ENCODE assay signal across 13 cellular contexts in genomic region chr11:62577046-62577708, GRCh38. TPM values are rescaled to one million over a fixed set of nuclear protein-coding genes. Genes with fewer than 3 reads are reported as not detected.
DNase-seq lines count a peak whose midpoint lies in the region; ATAC-seq, FAIRE-seq and TF ChIP-seq lines count a peak whose summit lies in the region.
"Had no signal": no experiment of that assay in that cellular context is flagged by ENCODE, and none has a peak within 500 bp of the region (broad histone marks: within the 10 kb centered on the region; RNA-seq: fewer than 3 reads in every experiment).

No MANE protein-coding gene starts in this region.

- no peak overlapping the region for H3K9ac ChIP-seq in HepG2 (ENCODE audit: insufficient read depth, low read depth, low read length)
- peak overlapping the region in 2 of 3 donors; percentile 10 to 54 for H3K9ac ChIP-seq in skeletal muscle tissue (ENCODE audit: low read depth in 1 of 3, low read length in 3 of 3)
- H3K9ac ChIP-seq in MM.1S (ENCODE audit: low read length), result no peak overlapping the region

- WGBS in HepG2 (ENCODE audit: low lambda C conversion rate), result 96% methylated on average over 12 of the region's 12 CpGs

- H4K20me1 ChIP-seq in HepG2 (ENCODE audit: insufficient read depth, low read length), result 0 out of 2 replicates have a peak, but pooled peaks cover 3% of the 10 kb centered on the region
- H4K20me1 ChIP-seq in MM.1S (ENCODE audit: insufficient read depth, low read length), result no peaks in the 10 kb centered on the region

- no peaks in the 10 kb centered on the region for H3K27me3 ChIP-seq in CD4-positive, CD25-positive, alpha-beta regulatory T cell (ENCODE audit: control insufficient read depth, insufficient read depth, low read length)
- H3K27me3 ChIP-seq in ascending aorta, result no peaks in the 10 kb centered on the region
- no peaks in the 10 kb centered on the region; a peak in 1 of 5 replicates for H3K27me3 ChIP-seq in HepG2 (ENCODE audit: control insufficient read depth in 1 of 2, insufficient read depth in 2 of 2, low read length in 2 of 2)
- H3K27me3 ChIP-seq in skeletal muscle tissue (ENCODE audit: control insufficient read depth in 3 of 3, insufficient read depth in 3 of 3, low read length in 3 of 3), result no peaks in the 10 kb centered on the region
- no peaks in the 10 kb centered on the region for H3K27me3 ChIP-seq in MM.1S (replicated peaks; ENCODE audit: insufficient read depth, low read length)

- in situ Hi-C loops in HepG2 (cut with HindIII; ENCODE audit: extremely low pct_ligation_motif_present, low pct_unique_long_range_greater_than_20kb), result no loop called here

- no peaks in the 10 kb centered on the region for H3K9me3 ChIP-seq in CD4-positive, CD25-positive, alpha-beta regulatory T cell (ENCODE audit: control insufficient read depth in 2 of 2, low read length in 2 of 2)
- H3K9me3 ChIP-seq in ascending aorta, result no peaks in the 10 kb centered on the region
- H3K9me3 ChIP-seq in HepG2 (ENCODE audit: low read length), result no peaks in the 10 kb centered on the region
- H3K9me3 ChIP-seq in skeletal muscle tissue (ENCODE audit: control insufficient read depth in 3 of 3, low read length in 3 of 3), result no peaks in the 10 kb centered on the region
- no peaks in the 10 kb centered on the region for H3K9me3 ChIP-seq in MM.1S (replicated peaks; ENCODE audit: insufficient read depth, low read length)
- H3K9me3 ChIP-seq: mucosa of descending colon had no signal

- POLR2A ChIA-PET in HepG2 (lab: Yijun Ruan, JAX), result interaction anchor here (1.2 to 2.0 kb wide), 2 partner anchors 13 to 14 kb away, joined by 3 to 5 read pairs; partner anchors contain the start of gene TUT1

- H3K79me2 ChIP-seq in HepG2 (ENCODE audit: insufficient read depth, low read length) (peaks cover 35% of the 10 kb centered on the region), MM.1S (ENCODE audit: low read length) (peaks cover 21% of the 10 kb centered on the region)

- H3K4me1 Mint-ChIP-seq in CD4-positive, CD25-positive, alpha-beta regulatory T cell, result peaks cover 2 to 36% (median 17%) of the 10 kb centered on the region in 4 donors

- H3K27ac Mint-ChIP-seq in CD4-positive, CD25-positive, alpha-beta regulatory T cell, result peak overlapping the region; percentile 57 to 94 (median 71)
- H3K27ac Mint-ChIP-seq: activated CD8-positive, alpha-beta memory T cell treated with anti-CD3 and anti-CD28 coated beads, Interleukin-2, amount 10 ng/mL, durations not matched to agents 7 days and 5 days; endodermal cell had no signal

- no peak for DNase-seq in CD4-positive, CD25-positive, alpha-beta regulatory T cell
- no peak for DNase-seq in ascending aorta (ENCODE audit: low spot score in 2 of 2)
- no peak for DNase-seq in HepG2 (ENCODE audit: low spot score)
- no peak for DNase-seq in NCI-H82 (lab: John Stamatoyannopoulos, UW)
- no peak for DNase-seq in left colon
- DNase-seq in MM.1S, result no peak
- no peak for DNase-seq in NCI-H1694 treated with DMSO at 0.1 percent for 48 hours (lab: John Stamatoyannopoulos, UW)
- DNase-seq: activated CD8-positive, alpha-beta memory T cell treated with anti-CD3 and anti-CD28 coated beads, Interleukin-2, amount 10 ng/mL, durations not matched to agents 7 days and 5 days; endodermal cell; hippocampal formation had no signal

- peaks cover 39% of the 10 kb centered on the region for H3K36me3 ChIP-seq in CD4-positive, CD25-positive, alpha-beta regulatory T cell (ENCODE audit: control insufficient read depth, insufficient read depth, low read length)
- H3K36me3 ChIP-seq in ascending aorta (peaks cover 23 to 49% of the 10 kb centered on the region in 2 donors), HepG2 (replicated peaks in 1 of 2; ENCODE audit: control insufficient read depth in 1 of 2, insufficient read depth in 2 of 2, low read length in 2 of 2) (peaks cover 12 to 41% of the 10 kb centered on the region in 2 experiments), skeletal muscle tissue (ENCODE audit: control insufficient read depth in 3 of 3, insufficient read depth in 3 of 3, low read length in 3 of 3) (peaks cover 26 to 38% (median 29%) of the 10 kb centered on the region in 3 donors), MM.1S (replicated peaks; ENCODE audit: insufficient read depth, low read length) (no peaks in the 10 kb centered on the region; the same call in 1 of the 2 replicates)

- CTCF ChIA-PET in HepG2 (lab: Yijun Ruan, JAX; ENCODE audit: low intra/inter-chr PET ratio, low total read pairs), result no interaction called here

- intact Hi-C loops in ascending aorta (cut with DNase I) (no loop called here), HepG2 (cut with micrococcal nuclease; ENCODE audit: unreplicated experiment) (no loop called here), left colon (cut with DNase I, micrococcal nuclease) (no loop called here)

- TF ChIP-seq POLR2A in HepG2 (IDR thresholded peaks at IDR 0.05; ENCODE audit: insufficient read depth in 1 of 2, low read depth in 2 of 2, low read length in 2 of 2), result no peak

- no peaks in the 10 kb centered on the region for H3K9me3 Mint-ChIP-seq in CD4-positive, CD25-positive, alpha-beta regulatory T cell
- H3K9me3 Mint-ChIP-seq: CD8-positive, alpha-beta memory T cell; endodermal cell had no signal

- peaks cover 22% of the 10 kb centered on the region for H3K4me1 ChIP-seq in CD4-positive, CD25-positive, alpha-beta regulatory T cell (ENCODE audit: control insufficient read depth, insufficient read depth, low read length, poor library complexity, severe bottlenecking)
- H3K4me1 ChIP-seq in ascending aorta (peaks cover 10 to 15% of the 10 kb centered on the region in 2 donors), HepG2 (ENCODE audit: insufficient read depth, low read length) (peaks cover 29% of the 10 kb centered on the region), skeletal muscle tissue (ENCODE audit: control insufficient read depth in 3 of 3, insufficient read depth in 3 of 3, low read length in 3 of 3) (peaks cover 39 to 46% (median 46%) of the 10 kb centered on the region in 3 donors), MM.1S (ENCODE audit: low read length) (peaks cover 12% of the 10 kb centered on the region)

- TF ChIP-seq EP300 in HepG2 (IDR thresholded peaks at IDR 0.05; ENCODE audit: low read depth in 2 of 2, low read length in 2 of 2) (no peak), HepG2 (CRISPR knock-in tag; IDR thresholded peaks at IDR 0.05; ENCODE audit: borderline replicate concordance) (no peak)

- peaks cover 22% of the 10 kb centered on the region for H3K36me3 Mint-ChIP-seq in CD4-positive, CD25-positive, alpha-beta regulatory T cell

- H3K4me2 ChIP-seq in HepG2 (ENCODE audit: low read depth, low read length) (no peak overlapping the region), MM.1S (ENCODE audit: low read depth, low read length) (no peak overlapping the region)

- H2AFZ ChIP-seq in HepG2 (ENCODE audit: low read length) (no peak overlapping the region), MM.1S (ENCODE audit: low read length) (no peak overlapping the region)

- H3K9me2 ChIP-seq in MM.1S (replicated peaks; ENCODE audit: insufficient read depth, low read length), result no peaks in the 10 kb centered on the region

- no peak overlapping the region for H3K4me3 ChIP-seq in CD4-positive, CD25-positive, alpha-beta regulatory T cell (ENCODE audit: low read depth, low read length)
- H3K4me3 ChIP-seq in ascending aorta (no peak overlapping the region), HepG2 (replicated peaks in 1 of 3; ENCODE audit: insufficient read depth in 1 of 3, low read depth in 2 of 3, low read length in 3 of 3) (no peak overlapping the region), skeletal muscle tissue (ENCODE audit: low read length in 3 of 3) (no peak overlapping the region), MM.1S (ENCODE audit: low read length) (no peak overlapping the region)
- H3K4me3 ChIP-seq: mucosa of descending colon had no signal

- no peak overlapping the region for H3K27ac ChIP-seq in CD4-positive, CD25-positive, alpha-beta regulatory T cell (ENCODE audit: insufficient read depth, low read length, poor library complexity, severe bottlenecking)
- H3K27ac ChIP-seq in ascending aorta (peak overlapping the region; percentile 89), HepG2 (ENCODE audit: extremely low read length, insufficient read depth, low read length) (no peak overlapping the region), skeletal muscle tissue (ENCODE audit: low read depth, low read length) (peak overlapping the region; percentile 89), MM.1S (ENCODE audit: low read length) (no peak overlapping the region)

- TF ChIP-seq CTCF in ascending aorta (IDR thresholded peaks at IDR 0.05), result no peak
- TF ChIP-seq CTCF in HepG2 (CRISPR knock-in tag; IDR thresholded peaks at IDR 0.05), result no peak
- no peak for TF ChIP-seq CTCF in MM.1S (IDR thresholded peaks at IDR 0.05; ENCODE audit: low read length)

- no peak for TF ChIP-seq RAD21 in HepG2 (CRISPR knock-in tag; IDR thresholded peaks at IDR 0.05)

- no peaks in the 10 kb centered on the region for H3K27me3 Mint-ChIP-seq in CD4-positive, CD25-positive, alpha-beta regulatory T cell
- H3K27me3 Mint-ChIP-seq: activated CD8-positive, alpha-beta memory T cell treated with anti-CD3 and anti-CD28 coated beads, Interleukin-2, amount 10 ng/mL, durations not matched to agents 7 days and 5 days; CD8-positive, alpha-beta memory T cell had no signal

- H3F3A ChIP-seq in MM.1S (ENCODE audit: insufficient read depth, low read length), result peaks cover 5% of the 10 kb centered on the region; the same call in 1 of the 2 replicates

- no peak for FAIRE-seq in HepG2 (lab: Jason Lieb, UNC)

- peak overlapping the region in 2 of 4 donors; percentile 3 to 57 for H3K4me3 Mint-ChIP-seq in CD4-positive, CD25-positive, alpha-beta regulatory T cell
- H3K4me3 Mint-ChIP-seq: activated CD8-positive, alpha-beta memory T cell treated with anti-CD3 and anti-CD28 coated beads, Interleukin-2, amount 10 ng/mL, durations not matched to agents 7 days and 5 days; endodermal cell had no signal

- BruUV-seq in HepG2 (replicated peaks; lab: Mats Ljungman, UMichigan), result no TSS peak

- no peak for ATAC-seq in CD4-positive, CD25-positive, alpha-beta regulatory T cell (ENCODE audit: low read depth in 2 of 2)
- ATAC-seq in HepG2, result no peak
- no peak for ATAC-seq in left colon
- ATAC-seq: activated CD8-positive, alpha-beta memory T cell treated with anti-CD3 and anti-CD28 coated beads, Interleukin-2, amount 10 ng/mL, durations not matched to agents 7 days and 5 days; mucosa of descending colon had no signal

RNA-seq across cellular contexts. Expression of gene EEF1G, which starts 3.5 kb away (rescaled TPM):
- total RNA-seq in CD4-positive, CD25-positive, alpha-beta regulatory T cell, result 1,198 TPM
- polyA plus RNA-seq in CD4-positive, CD25-positive, alpha-beta regulatory T cell, result 1,000 to 10,000 TPM in 3 of 4 donors, 100 to 1,000 TPM in 1; 775 to 1,680 (median 1,413) TPM
- total RNA-seq in ascending aorta (1,083 TPM), HepG2 (2016; rRNA removed; fragmentation: Illumina TruSeq; extraction: Trizol) (1,787 and 2,092 TPM in 2 replicates), skeletal muscle tissue (2,520 TPM), left colon (1,000 to 10,000 TPM; 1,192 to 1,207 TPM)
- total RNA-seq in HepG2 (2016; cell fraction: cytosol; rRNA removed; fragmentation: Illumina TruSeq; extraction: Trizol; ENCODE audit: low read depth), result 2,019 and 2,497 TPM in 2 replicates
- 1,856 and 2,038 TPM in 2 replicates for total RNA-seq in HepG2 (2016; cell fraction: insoluble cytoplasmic fraction; rRNA removed; fragmentation: Illumina TruSeq; extraction: Trizol)
- total RNA-seq in HepG2 (2016; cell fraction: membrane; rRNA removed; fragmentation: Illumina TruSeq; extraction: Trizol), result 4,333 and 4,899 TPM in 2 replicates
- total RNA-seq in HepG2 (2016; cell fraction: nucleus; rRNA removed; fragmentation: Illumina TruSeq; extraction: Trizol), result 776 and 846 TPM in 2 replicates
- 1,819 and 2,144 TPM in 2 replicates for polyA plus RNA-seq in HepG2 (2011; rRNA removed)
- 2,392 and 2,528 TPM in 2 replicates for polyA plus RNA-seq in HepG2 (2011; cell fraction: cytosol; rRNA removed)
- polyA plus RNA-seq in HepG2 (2011; cell fraction: nucleus; rRNA removed), result 525 and 588 TPM in 2 replicates
- polyA plus RNA-seq in HepG2 (2012), result 1,720 and 1,805 TPM in 2 replicates
- polyA plus RNA-seq in HepG2 (2016; cell fraction: cytosol; fragmentation: Illumina TruSeq; extraction: Trizol; ENCODE audit: low read depth), result 2,631 and 2,980 TPM in 2 replicates
- 2,163 and 2,164 TPM in 2 replicates for polyA plus RNA-seq in HepG2 (2016; cell fraction: insoluble cytoplasmic fraction; fragmentation: Illumina TruSeq; extraction: Trizol; ENCODE audit: low read depth)
- polyA plus RNA-seq in HepG2 (2016; cell fraction: membrane; fragmentation: Illumina TruSeq; extraction: Trizol; ENCODE audit: low read depth), result 4,391 and 4,816 TPM in 2 replicates
- polyA plus RNA-seq in HepG2 (2016; cell fraction: nucleus; fragmentation: Illumina TruSeq; extraction: Trizol; ENCODE audit: insufficient read depth, low read depth), result 1,221 and 1,290 TPM in 2 replicates
- polyA minus RNA-seq in HepG2 (2011; rRNA and poly(A)+ RNA removed; ENCODE audit: low replicate concordance), result 1,467 and 2,851 TPM in 2 replicates
- polyA minus RNA-seq in HepG2 (2011; cell fraction: cytosol; rRNA and poly(A)+ RNA removed), result 835 and 903 TPM in 2 replicates
- polyA minus RNA-seq in HepG2 (2011; cell fraction: nucleus; rRNA and poly(A)+ RNA removed), result 177 and 251 TPM in 2 replicates

RNA-seq across cellular contexts. Expression of gene TUT1, which starts 14.1 kb away (rescaled TPM):
- 22.0 TPM for total RNA-seq in CD4-positive, CD25-positive, alpha-beta regulatory T cell
- polyA plus RNA-seq in CD4-positive, CD25-positive, alpha-beta regulatory T cell, result 10 to 100 TPM in 3 of 4 donors, 1 to 10 TPM in 1; 6.5 to 11.9 (median 10.9) TPM
- 18.4 TPM for total RNA-seq in ascending aorta
- 8.5 and 9.7 TPM in 2 replicates for total RNA-seq in HepG2 (2016; rRNA removed; fragmentation: Illumina TruSeq; extraction: Trizol)
- 2.2 and 4.6 TPM in 2 replicates for total RNA-seq in HepG2 (2016; cell fraction: cytosol; rRNA removed; fragmentation: Illumina TruSeq; extraction: Trizol; ENCODE audit: low read depth)
- total RNA-seq in HepG2 (2016; cell fraction: insoluble cytoplasmic fraction; rRNA removed; fragmentation: Illumina TruSeq; extraction: Trizol), result 6.9 and 10.1 TPM in 2 replicates
- total RNA-seq in HepG2 (2016; cell fraction: membrane; rRNA removed; fragmentation: Illumina TruSeq; extraction: Trizol), result 3.7 and 6.0 TPM in 2 replicates
- 8.1 and 9.3 TPM in 2 replicates for total RNA-seq in HepG2 (2016; cell fraction: nucleus; rRNA removed; fragmentation: Illumina TruSeq; extraction: Trizol)
- polyA plus RNA-seq in HepG2 (2011; rRNA removed), result 14.3 and 17.5 TPM in 2 replicates
- polyA plus RNA-seq in HepG2 (2011; cell fraction: cytosol; rRNA removed), result 6.3 and 8.4 TPM in 2 replicates
- 43.5 and 52.1 TPM in 2 replicates for polyA plus RNA-seq in HepG2 (2011; cell fraction: nucleus; rRNA removed)
- polyA plus RNA-seq in HepG2 (2012), result 13.1 and 14.1 TPM in 2 replicates
- 2.4 and 2.7 TPM in 2 replicates for polyA plus RNA-seq in HepG2 (2016; cell fraction: cytosol; fragmentation: Illumina TruSeq; extraction: Trizol; ENCODE audit: low read depth)
- polyA plus RNA-seq in HepG2 (2016; cell fraction: insoluble cytoplasmic fraction; fragmentation: Illumina TruSeq; extraction: Trizol; ENCODE audit: low read depth), result 7.0 and 9.3 TPM in 2 replicates
- polyA plus RNA-seq in HepG2 (2016; cell fraction: membrane; fragmentation: Illumina TruSeq; extraction: Trizol; ENCODE audit: low read depth), result 3.7 and 4.0 TPM in 2 replicates
- polyA plus RNA-seq in HepG2 (2016; cell fraction: nucleus; fragmentation: Illumina TruSeq; extraction: Trizol; ENCODE audit: insufficient read depth, low read depth), result 25.7 TPM in 2 replicates
- polyA minus RNA-seq in HepG2 (2011; rRNA and poly(A)+ RNA removed; ENCODE audit: low replicate concordance), result 12.6 and 15.7 TPM in 2 replicates
- 4.7 and 8.8 TPM in 2 replicates for polyA minus RNA-seq in HepG2 (2011; cell fraction: cytosol; rRNA and poly(A)+ RNA removed)
- polyA minus RNA-seq in HepG2 (2011; cell fraction: nucleus; rRNA and poly(A)+ RNA removed), result 3.9 and 9.4 TPM in 2 replicates
- total RNA-seq in skeletal muscle tissue, result 4.2 TPM
- 10 to 100 TPM; 14.0 to 14.7 TPM for total RNA-seq in left colon

RNA-seq across cellular contexts. Expression of gene MTA2, which starts 24.5 kb away (rescaled TPM):
- total RNA-seq in CD4-positive, CD25-positive, alpha-beta regulatory T cell, result 172 TPM
- 10 to 100 TPM; 30.3 to 38.6 (median 33.9) TPM for polyA plus RNA-seq in CD4-positive, CD25-positive, alpha-beta regulatory T cell
- 79.2 TPM for total RNA-seq in ascending aorta
- total RNA-seq in HepG2 (2016; rRNA removed; fragmentation: Illumina TruSeq; extraction: Trizol), result 58.1 and 70.0 TPM in 2 replicates
- total RNA-seq in HepG2 (2016; cell fraction: cytosol; rRNA removed; fragmentation: Illumina TruSeq; extraction: Trizol; ENCODE audit: low read depth), result 7.1 and 9.5 TPM in 2 replicates
- 50.7 and 71.8 TPM in 2 replicates for total RNA-seq in HepG2 (2016; cell fraction: insoluble cytoplasmic fraction; rRNA removed; fragmentation: Illumina TruSeq; extraction: Trizol)
- total RNA-seq in HepG2 (2016; cell fraction: membrane; rRNA removed; fragmentation: Illumina TruSeq; extraction: Trizol), result 25.5 and 28.8 TPM in 2 replicates
- 47.0 and 57.9 TPM in 2 replicates for total RNA-seq in HepG2 (2016; cell fraction: nucleus; rRNA removed; fragmentation: Illumina TruSeq; extraction: Trizol)
- 14.0 and 16.8 TPM in 2 replicates for polyA plus RNA-seq in HepG2 (2011; rRNA removed)
- 9.2 and 10.6 TPM in 2 replicates for polyA plus RNA-seq in HepG2 (2011; cell fraction: cytosol; rRNA removed)
- 53.6 and 67.6 TPM in 2 replicates for polyA plus RNA-seq in HepG2 (2011; cell fraction: nucleus; rRNA removed)
- 30.7 and 30.9 TPM in 2 replicates for polyA plus RNA-seq in HepG2 (2012)
- polyA plus RNA-seq in HepG2 (2016; cell fraction: cytosol; fragmentation: Illumina TruSeq; extraction: Trizol; ENCODE audit: low read depth), result 4.0 and 4.5 TPM in 2 replicates
- polyA plus RNA-seq in HepG2 (2016; cell fraction: insoluble cytoplasmic fraction; fragmentation: Illumina TruSeq; extraction: Trizol; ENCODE audit: low read depth), result 47.2 and 53.8 TPM in 2 replicates
- 12.6 and 14.0 TPM in 2 replicates for polyA plus RNA-seq in HepG2 (2016; cell fraction: membrane; fragmentation: Illumina TruSeq; extraction: Trizol; ENCODE audit: low read depth)
- polyA plus RNA-seq in HepG2 (2016; cell fraction: nucleus; fragmentation: Illumina TruSeq; extraction: Trizol; ENCODE audit: insufficient read depth, low read depth), result 121 and 126 TPM in 2 replicates
- 21.5 and 102 TPM in 2 replicates for polyA minus RNA-seq in HepG2 (2011; rRNA and poly(A)+ RNA removed; ENCODE audit: low replicate concordance)
- polyA minus RNA-seq in HepG2 (2011; cell fraction: cytosol; rRNA and poly(A)+ RNA removed), result 11.9 and 14.7 TPM in 2 replicates
- 37.2 and 50.7 TPM in 2 replicates for polyA minus RNA-seq in HepG2 (2011; cell fraction: nucleus; rRNA and poly(A)+ RNA removed)
- 63.7 TPM for total RNA-seq in skeletal muscle tissue
- total RNA-seq in left colon, result 10 to 100 TPM; 84.5 to 96.6 TPM

RNA-seq across cellular contexts. Expression of gene AHNAK, which starts 30.6 kb away (rescaled TPM):
- total RNA-seq in CD4-positive, CD25-positive, alpha-beta regulatory T cell, result 852 TPM
- 10 to 100 TPM; 22.3 to 59.3 (median 39.5) TPM for polyA plus RNA-seq in CD4-positive, CD25-positive, alpha-beta regulatory T cell
- total RNA-seq in ascending aorta (718 TPM), HepG2 (2016; rRNA removed; fragmentation: Illumina TruSeq; extraction: Trizol) (25.0 and 40.6 TPM in 2 replicates), skeletal muscle tissue (432 TPM), left colon (100 to 1,000 TPM; 629 to 631 TPM)
- 2.9 and 3.7 TPM in 2 replicates for total RNA-seq in HepG2 (2016; cell fraction: cytosol; rRNA removed; fragmentation: Illumina TruSeq; extraction: Trizol; ENCODE audit: low read depth)
- 23.2 and 34.7 TPM in 2 replicates for total RNA-seq in HepG2 (2016; cell fraction: insoluble cytoplasmic fraction; rRNA removed; fragmentation: Illumina TruSeq; extraction: Trizol)
- 6.6 and 7.4 TPM in 2 replicates for total RNA-seq in HepG2 (2016; cell fraction: membrane; rRNA removed; fragmentation: Illumina TruSeq; extraction: Trizol)
- total RNA-seq in HepG2 (2016; cell fraction: nucleus; rRNA removed; fragmentation: Illumina TruSeq; extraction: Trizol), result 76.4 and 80.4 TPM in 2 replicates
- polyA plus RNA-seq in HepG2 (2011; rRNA removed), result 22.8 and 23.4 TPM in 2 replicates
- polyA plus RNA-seq in HepG2 (2011; cell fraction: cytosol; rRNA removed), result 14.7 and 20.1 TPM in 2 replicates
- 57.1 and 57.5 TPM in 2 replicates for polyA plus RNA-seq in HepG2 (2011; cell fraction: nucleus; rRNA removed)
- polyA plus RNA-seq in HepG2 (2012), result 55.5 and 61.9 TPM in 2 replicates
- 0.98 and 1.1 TPM in 2 replicates for polyA plus RNA-seq in HepG2 (2016; cell fraction: cytosol; fragmentation: Illumina TruSeq; extraction: Trizol; ENCODE audit: low read depth)
- 11.6 and 12.9 TPM in 2 replicates for polyA plus RNA-seq in HepG2 (2016; cell fraction: insoluble cytoplasmic fraction; fragmentation: Illumina TruSeq; extraction: Trizol; ENCODE audit: low read depth)
- polyA plus RNA-seq in HepG2 (2016; cell fraction: membrane; fragmentation: Illumina TruSeq; extraction: Trizol; ENCODE audit: low read depth), result 2.0 and 2.1 TPM in 2 replicates
- 33.5 and 38.4 TPM in 2 replicates for polyA plus RNA-seq in HepG2 (2016; cell fraction: nucleus; fragmentation: Illumina TruSeq; extraction: Trizol; ENCODE audit: insufficient read depth, low read depth)
- 99.6 and 234 TPM in 2 replicates for polyA minus RNA-seq in HepG2 (2011; rRNA and poly(A)+ RNA removed; ENCODE audit: low replicate concordance)
- 122 and 157 TPM in 2 replicates for polyA minus RNA-seq in HepG2 (2011; cell fraction: cytosol; rRNA and poly(A)+ RNA removed)
- 192 and 213 TPM in 2 replicates for polyA minus RNA-seq in HepG2 (2011; cell fraction: nucleus; rRNA and poly(A)+ RNA removed)

RNA-seq across cellular contexts. Expression of gene EML3, which starts 35.4 kb away (rescaled TPM):
- total RNA-seq in CD4-positive, CD25-positive, alpha-beta regulatory T cell, result 165 TPM
- polyA plus RNA-seq in CD4-positive, CD25-positive, alpha-beta regulatory T cell, result 10 to 100 TPM; 16.1 to 23.2 (median 16.4) TPM
- total RNA-seq in ascending aorta (207 TPM), HepG2 (2016; rRNA removed; fragmentation: Illumina TruSeq; extraction: Trizol) (4.6 and 10.6 TPM in 2 replicates), skeletal muscle tissue (7.3 TPM), left colon (10 to 100 TPM; 45.4 to 57.9 TPM)
- total RNA-seq in HepG2 (2016; cell fraction: cytosol; rRNA removed; fragmentation: Illumina TruSeq; extraction: Trizol; ENCODE audit: low read depth), result 5.0 and 5.5 TPM in 2 replicates
- total RNA-seq in HepG2 (2016; cell fraction: insoluble cytoplasmic fraction; rRNA removed; fragmentation: Illumina TruSeq; extraction: Trizol), result 4.2 and 9.0 TPM in 2 replicates
- 4.8 and 7.0 TPM in 2 replicates for total RNA-seq in HepG2 (2016; cell fraction: membrane; rRNA removed; fragmentation: Illumina TruSeq; extraction: Trizol)
- total RNA-seq in HepG2 (2016; cell fraction: nucleus; rRNA removed; fragmentation: Illumina TruSeq; extraction: Trizol), result 9.2 and 9.5 TPM in 2 replicates
- 12.3 and 16.6 TPM in 2 replicates for polyA plus RNA-seq in HepG2 (2011; rRNA removed)
- 7.8 and 7.9 TPM in 2 replicates for polyA plus RNA-seq in HepG2 (2011; cell fraction: cytosol; rRNA removed)
- polyA plus RNA-seq in HepG2 (2011; cell fraction: nucleus; rRNA removed), result 105 and 119 TPM in 2 replicates
- 14.9 and 16.7 TPM in 2 replicates for polyA plus RNA-seq in HepG2 (2012)
- 1.3 and 2.0 TPM in 2 replicates for polyA plus RNA-seq in HepG2 (2016; cell fraction: cytosol; fragmentation: Illumina TruSeq; extraction: Trizol; ENCODE audit: low read depth)
- 6.5 and 7.1 TPM in 2 replicates for polyA plus RNA-seq in HepG2 (2016; cell fraction: insoluble cytoplasmic fraction; fragmentation: Illumina TruSeq; extraction: Trizol; ENCODE audit: low read depth)
- 2.2 and 2.5 TPM in 2 replicates for polyA plus RNA-seq in HepG2 (2016; cell fraction: membrane; fragmentation: Illumina TruSeq; extraction: Trizol; ENCODE audit: low read depth)
- 33.3 and 38.2 TPM in 2 replicates for polyA plus RNA-seq in HepG2 (2016; cell fraction: nucleus; fragmentation: Illumina TruSeq; extraction: Trizol; ENCODE audit: insufficient read depth, low read depth)
- 14.6 and 43.9 TPM in 2 replicates for polyA minus RNA-seq in HepG2 (2011; rRNA and poly(A)+ RNA removed; ENCODE audit: low replicate concordance)
- 3.8 and 6.3 TPM in 2 replicates for polyA minus RNA-seq in HepG2 (2011; cell fraction: cytosol; rRNA and poly(A)+ RNA removed)
- polyA minus RNA-seq in HepG2 (2011; cell fraction: nucleus; rRNA and poly(A)+ RNA removed), result 11.2 and 14.0 TPM in 2 replicates

Comparison
In these comparisons a context has a peak if more than half of its experiments do, and no peak if none do; other contexts are left out.
1. H3K27ac ChIP-seq: peak in ascending aorta (2 of 2) and skeletal muscle tissue (single experiment); none in CD4-positive, CD25-positive, alpha-beta regulatory T cell (single experiment), HepG2 (single experiment) and MM.1S (single experiment).
2. H3K9ac ChIP-seq: peak in skeletal muscle tissue (2 of 3); none in HepG2 (single experiment) and MM.1S (single experiment).